ENCODE assay signal across 7 cellular contexts in the genomic region with DNA sequence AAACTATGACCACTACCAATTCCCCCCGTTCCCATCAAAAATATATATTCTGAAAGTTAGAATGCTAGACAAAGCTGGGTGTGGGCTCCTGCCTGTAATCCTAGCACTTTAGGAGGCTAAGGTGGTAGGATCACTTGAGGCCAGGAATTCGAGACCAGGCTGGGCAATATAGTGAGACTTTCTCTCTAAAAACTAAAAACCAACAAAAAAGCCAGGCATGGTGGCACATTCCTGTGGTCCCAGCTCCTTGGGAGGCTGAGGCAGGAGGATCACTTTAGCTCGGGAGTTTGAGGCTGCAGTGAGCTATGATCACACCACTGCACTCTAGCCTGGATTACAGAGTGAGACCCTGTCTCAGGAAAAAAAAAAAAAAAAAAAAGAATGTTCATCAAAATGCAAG. TPM values are rescaled to one million over a fixed set of nuclear protein-coding genes. Genes with fewer than 3 reads are reported as not detected.
"Had no signal": no experiment of that assay in that cellular context is flagged by ENCODE, and none has a peak within 500 bp of the region (broad histone marks: within the 10 kb centered on the region; RNA-seq: fewer than 3 reads in every experiment).

No MANE protein-coding gene starts in this region.

- H3K27ac ChIP-seq: HL-60 had no signal

- H3K27ac Mint-ChIP-seq: IgD-negative memory B cell had no signal

- H3K27me3 Mint-ChIP-seq: IgD-negative memory B cell had no signal

- H3K36me3 Mint-ChIP-seq: IgD-negative memory B cell had no signal

- H3K4me1 Mint-ChIP-seq: IgD-negative memory B cell had no signal

- H3K9me3 Mint-ChIP-seq: IgD-negative memory B cell had no signal

- H3K4me3 ChIP-seq: K562 had no signal

- H3K4me3 Mint-ChIP-seq: IgD-negative memory B cell had no signal

- DNase-seq: IMR-90, KBM-7 had no signal

- ATAC-seq: HepG2, K562 had no signal

RNA-seq across cellular contexts. Expression of a gene that starts 48.8 kb away (rescaled TPM):
- total RNA-seq: HT-29, IMR-90, K562 had no signal
